8 cellular contexts compared by ENCODE assay signal in the genomic region with DNA sequence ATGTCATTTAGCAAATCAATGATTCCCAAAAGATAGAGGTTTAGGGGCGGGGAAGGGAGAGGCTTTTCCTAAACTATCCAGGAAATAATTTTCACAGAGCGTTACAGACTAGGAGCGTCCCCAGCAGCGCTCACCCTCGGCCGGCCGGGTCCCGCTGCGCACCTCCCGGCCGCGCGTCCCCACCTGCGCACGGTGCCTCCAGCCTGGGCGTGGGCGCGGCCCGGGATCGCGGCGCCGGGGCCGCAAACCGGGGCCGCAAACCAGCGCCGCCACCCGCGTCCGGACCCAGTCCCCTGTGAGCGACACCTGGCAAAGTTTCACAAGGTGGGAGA. TPM values are rescaled to one million over a fixed set of nuclear protein-coding genes. Genes with fewer than 3 reads are reported as not detected.
DNase-seq lines count a peak whose midpoint lies in the region; ATAC-seq, FAIRE-seq and TF ChIP-seq lines count a peak whose summit lies in the region.

No MANE protein-coding gene starts in this region.

- no peak for TF ChIP-seq CTCF in Loucy (conservative IDR thresholded peaks at IDR 0.05; ENCODE audit: low read length)
- no peak for TF ChIP-seq CTCF in mucosa of descending colon (IDR thresholded peaks at IDR 0.05)
- no peak for TF ChIP-seq CTCF in D721Med (IDR thresholded peaks at IDR 0.05; ENCODE audit: insufficient read depth, missing control alignments)

- H3K4me3 ChIP-seq in Loucy (ENCODE audit: low read length, poor library complexity, severe bottlenecking) (peak overlapping the region; percentile 90), mucosa of descending colon (peak overlapping the region; percentile 86)

- peak overlapping the region; percentile 96 for H2AFZ ChIP-seq in Loucy (ENCODE audit: low read length)

- H3K27ac ChIP-seq in caudate nucleus (ENCODE audit: low read depth, low read length), result peak overlapping the region; percentile 78

- peak overlapping the region; percentile 93 for H3K4me2 ChIP-seq in Loucy (ENCODE audit: low read depth, low read length, poor library complexity, severe bottlenecking)

- ATAC-seq in GM21529 (IDR thresholded peaks at IDR 0.05; ENCODE audit: unreplicated experiment) (peak; percentile 4), mucosa of descending colon (peak; percentile 22)

- peak overlapping the region; percentile 61 for H3K9ac ChIP-seq in Loucy (ENCODE audit: low read depth, low read length, poor library complexity, severe bottlenecking)

- peaks cover 32% of the 10 kb centered on the region for H3K79me2 ChIP-seq in Loucy (ENCODE audit: insufficient read depth, low read length)

- H3F3A ChIP-seq in Loucy (ENCODE audit: low read depth), result no peaks in the 10 kb centered on the region

- no peaks in the 10 kb centered on the region for H3K9me3 ChIP-seq in Loucy (ENCODE audit: insufficient read depth, low read depth, low read length)
- no peaks in the 10 kb centered on the region for H3K9me3 ChIP-seq in mucosa of descending colon

- H3K27me3 ChIP-seq in Loucy (ENCODE audit: insufficient read depth, low read length, poor library complexity, severe bottlenecking), result no peaks in the 10 kb centered on the region

- H3K4me1 ChIP-seq in Loucy (ENCODE audit: insufficient read depth, low read length, poor library complexity, severe bottlenecking), result peaks cover 25% of the 10 kb centered on the region
- peaks cover 15% of the 10 kb centered on the region for H3K4me1 ChIP-seq in mucosa of descending colon (ENCODE audit: low read depth)

- DNase-seq in EL, result peak; percentile 14
- DNase-seq in caudate nucleus (lab: John Stamatoyannopoulos, UW), result peak in 1 of 61 donors; percentile 56
- no peak for DNase-seq in mucosa of descending colon
- no peak for DNase-seq in D721Med (ENCODE audit: insufficient read length, low spot score)
- DNase-seq in erythroblast (lab: John Stamatoyannopoulos, UW), result no peak
- no peak for DNase-seq in inferior parietal cortex (ENCODE audit: extremely low spot score)

- no peak for TF ChIP-seq POLR2A in erythroblast (IDR thresholded peaks at IDR 0.05; ENCODE audit: low read length)

- H4K20me1 ChIP-seq in Loucy (ENCODE audit: insufficient read depth, low read length, poor library complexity, severe bottlenecking), result peaks cover 9% of the 10 kb centered on the region

- no peak for FAIRE-seq in D721Med (lab: Jason Lieb, UNC)

- no peaks in the 10 kb centered on the region for H3K36me3 ChIP-seq in Loucy (ENCODE audit: insufficient read depth, low read length)
- no peaks in the 10 kb centered on the region for H3K36me3 ChIP-seq in mucosa of descending colon (ENCODE audit: low read depth)

- H3K9me2 ChIP-seq in Loucy (replicated peaks; ENCODE audit: low read depth, low read length), result no peaks in the 10 kb centered on the region

- intact Hi-C loops in mucosa of descending colon (cut with DNase I, micrococcal nuclease), result no loop called here

RNA-seq across cellular contexts. Expression of gene ZCCHC2, which starts 0.7 kb away (rescaled TPM):
- total RNA-seq in mucosa of descending colon, result 10 to 100 TPM; 22.2 to 27.5 (median 26.0) TPM
